ENCODE assay signal across 9 cellular contexts in genomic region chr12:54000105-54000773, GRCh38. TPM values are rescaled to one million over a fixed set of nuclear protein-coding genes. Genes with fewer than 3 reads are reported as not detected.
DNase-seq lines count a peak whose midpoint lies in the region; ATAC-seq and TF ChIP-seq lines count a peak whose summit lies in the region.
"Had no signal": no experiment of that assay in that cellular context is flagged by ENCODE, and none has a peak within 500 bp of the region (broad histone marks: within the 10 kb centered on the region; RNA-seq: fewer than 3 reads in every experiment).

Gene HOXC9 (plus strand): TSS chr12:54000161. CDS start chr12:54000189, 28 bp downstream.

- no peak within 1 kb of the TSS for H2AK5ac ChIP-seq in H9 (ENCODE audit: insufficient read length, low read length)
- no peak within 1 kb of the TSS for H2AK5ac ChIP-seq in mesendoderm (ENCODE audit: low read length)

- no peak within 1 kb of the TSS for H2AFZ ChIP-seq in H9 (ENCODE audit: low read length)

- H2BK120ac ChIP-seq in H9 (ENCODE audit: low read depth, low read length, poor library complexity, severe bottlenecking): no peak within 1 kb of the TSS
- H2BK120ac ChIP-seq in mesendoderm (ENCODE audit: low read depth, low read length): no peak within 1 kb of the TSS

- H4K20me1 ChIP-seq in H9 (ENCODE audit: control insufficient read depth, insufficient read depth, insufficient read length): no peaks in the 10 kb centered on the region

- H3K18ac ChIP-seq in H9 (ENCODE audit: insufficient read length, low read depth, low read length): no peak within 1 kb of the TSS
- no peak within 1 kb of the TSS for H3K18ac ChIP-seq in mesendoderm (ENCODE audit: low read length)

- no peak within 1 kb of the TSS for H3K9ac ChIP-seq in H9 (ENCODE audit: extremely low read depth, insufficient read length, low read length)
- no peak within 1 kb of the TSS for H3K9ac ChIP-seq in mesendoderm (ENCODE audit: low read length)

- H2BK5ac ChIP-seq in H9 (ENCODE audit: insufficient read length, low read length): no peak within 1 kb of the TSS
- no peak within 1 kb of the TSS for H2BK5ac ChIP-seq in mesendoderm (ENCODE audit: low read length)

- peaks cover 99% of the 10 kb centered on the region for H3K27me3 ChIP-seq in H9 (ENCODE audit: insufficient read depth, low read length)
- H3K27me3 ChIP-seq in ascending aorta: peaks cover 31% of the 10 kb centered on the region
- H3K27me3 ChIP-seq in mesendoderm (ENCODE audit: insufficient read depth, low read length, poor library complexity): peaks cover 96% of the 10 kb centered on the region

- H3K79me2 ChIP-seq in H9 (ENCODE audit: insufficient read depth, low read length): no peaks in the 10 kb centered on the region
- H3K79me2 ChIP-seq in mesendoderm (ENCODE audit: control insufficient read depth, insufficient read depth, low read length): no peaks in the 10 kb centered on the region

- TF ChIP-seq CTCF in 22Rv1 (IDR thresholded peaks at IDR 0.05) (no peak), H9 (conservative IDR thresholded peaks at IDR 0.05) (no peak), ascending aorta (IDR thresholded peaks at IDR 0.05) (no peak)

- no peak within 1 kb of the TSS for H3K4ac ChIP-seq in H9 (ENCODE audit: low read depth, low read length)
- no peak within 1 kb of the TSS for H3K4ac ChIP-seq in mesendoderm (ENCODE audit: low read depth, low read length)

- H3K36me3 ChIP-seq in ascending aorta (no peaks in the 10 kb centered on the region), mesendoderm (ENCODE audit: control insufficient read depth, insufficient read depth, low read length) (no peaks in the 10 kb centered on the region)

- H3K79me1 ChIP-seq in H9 (ENCODE audit: insufficient read depth, low read depth, low read length, poor library complexity, severe bottlenecking) (no peaks in the 10 kb centered on the region), mesendoderm (ENCODE audit: low read length) (no peaks in the 10 kb centered on the region)

- H3K56ac ChIP-seq in H9 (ENCODE audit: insufficient read length, low read depth, low read length) (no peak within 1 kb of the TSS), mesendoderm (ENCODE audit: low read length) (peak within 1 kb of the TSS; percentile 29)

- H3K9me3 ChIP-seq in H9 (ENCODE audit: control insufficient read depth, low read depth, low read length): no peaks in the 10 kb centered on the region
- H3K9me3 ChIP-seq in ascending aorta: no peaks in the 10 kb centered on the region

- H3K4me3 ChIP-seq in ascending aorta: peak within 1 kb of the TSS; percentile 61 to 62
- no peak within 1 kb of the TSS for H3K4me3 ChIP-seq in mesendoderm (ENCODE audit: low read length)

- H2BK20ac ChIP-seq in H9 (ENCODE audit: low read depth, low read length, poor library complexity, severe bottlenecking): no peak within 1 kb of the TSS

- peak within 1 kb of the TSS; percentile 86 for H3K27ac ChIP-seq in 22Rv1
- no peak within 1 kb of the TSS for H3K27ac ChIP-seq in H9 (ENCODE audit: insufficient read length, low read depth, low read length)
- no peak within 1 kb of the TSS for H3K27ac ChIP-seq in ascending aorta
- H3K27ac ChIP-seq in mesendoderm (ENCODE audit: low read depth, low read length): no peak within 1 kb of the TSS

- H3K4me1 Mint-ChIP-seq in H9: peaks cover 2 to 23% of the 10 kb centered on the region in 2 experiments; a peak in 3 of 4 replicates

- no peaks in the 10 kb centered on the region for H3K23me2 ChIP-seq in H9 (ENCODE audit: insufficient read length, low read depth, low read length, poor library complexity, severe bottlenecking)

- H3K9me3 Mint-ChIP-seq in H9: peaks cover 4 to 9% of the 10 kb centered on the region in 2 experiments; a peak in 3 of 5 replicates

- H2BK12ac ChIP-seq in H9 (ENCODE audit: insufficient read length, low read depth, low read length): no peak within 1 kb of the TSS

- H3K4me2 ChIP-seq in H9 (ENCODE audit: insufficient read depth, insufficient read length, low read length): peak within 1 kb of the TSS; percentile 26
- H3K4me2 ChIP-seq in mesendoderm (ENCODE audit: low read length): peak within 1 kb of the TSS; percentile 5

- H4K5ac ChIP-seq in H9 (ENCODE audit: insufficient read length, low read depth, low read length) (no peak within 1 kb of the TSS), mesendoderm (ENCODE audit: low read length) (no peak within 1 kb of the TSS)

- no peak for ATAC-seq in HG02759 (IDR thresholded peaks at IDR 0.05; ENCODE audit: unreplicated experiment)

- H3T11ph ChIP-seq in H9 (ENCODE audit: low read length): no peak within 1 kb of the TSS

- peak within 1 kb of the TSS; percentile 45 to 63 for H3K4me3 Mint-ChIP-seq in H9

- H3K36me3 Mint-ChIP-seq in H9 (ENCODE audit: insufficient read depth in 1 of 3, low read depth in 3 of 3): no peaks in the 10 kb centered on the region

- no peak within 1 kb of the TSS for H3K27ac Mint-ChIP-seq in H9

- intact Hi-C loops in ascending aorta (cut with DNase I) (no loop called here), posterior cingulate gyrus (cut with DNase I) (no loop called here)

- H3K14ac ChIP-seq in H9 (ENCODE audit: insufficient read depth, low read length): no peak within 1 kb of the TSS

- DNase-seq in H9 (no peak), ascending aorta (ENCODE audit: low spot score in 2 of 2) (no peak), mesendoderm (no peak), posterior cingulate gyrus (no peak), activated gamma-delta T cell treated with Interleukin-2 at 50 U/mL for 16 hours (no peak), GDM1 (lab: John Stamatoyannopoulos, UW) (no peak)
- DNase-seq: caudate nucleus had no signal

- peaks cover 100% of the 10 kb centered on the region for H3K27me3 Mint-ChIP-seq in H9 (ENCODE audit: low read depth)

- H4K91ac ChIP-seq in H9 (ENCODE audit: insufficient read length, low read depth, low read length): no peak within 1 kb of the TSS

- H4K8ac ChIP-seq in H9 (replicated peaks; ENCODE audit: insufficient read length, low read depth, low read length) (no peak within 1 kb of the TSS), mesendoderm (ENCODE audit: low read depth, low read length) (no peak within 1 kb of the TSS)

- H3K23ac ChIP-seq in H9 (ENCODE audit: insufficient read length, low read depth, low read length): no peak within 1 kb of the TSS
- no peak within 1 kb of the TSS for H3K23ac ChIP-seq in mesendoderm (ENCODE audit: low read length)

- WGBS in H9 (ENCODE audit: extremely low coverage, insufficient read length, low lambda C conversion rate): no CpG with 5 or more reads among the region's 73 CpGs
- WGBS in mesendoderm (ENCODE audit: extremely low coverage, insufficient coverage, low lambda C conversion rate): no CpG with 5 or more reads among the region's 73 CpGs

- H3K4me1 ChIP-seq in H9 (ENCODE audit: insufficient read depth, low read length) (no peaks in the 10 kb centered on the region), ascending aorta (peaks cover 0 to 12% of the 10 kb centered on the region in 2 donors), mesendoderm (ENCODE audit: control insufficient read depth, low read depth, low read length) (no peaks in the 10 kb centered on the region)

- H2BK15ac ChIP-seq in H9 (ENCODE audit: low read depth, low read length) (no peak within 1 kb of the TSS), mesendoderm (replicated peaks; ENCODE audit: low read depth) (no peak within 1 kb of the TSS)

RNA-seq across cellular contexts. Expression of gene HOXC9, which starts in this region (rescaled TPM):
- total RNA-seq in H9 (2021) (not detected in 2 replicates), ascending aorta (1.2 TPM)
- not detected for polyA plus RNA-seq in mesendoderm (2013, experiment 1 of 2)
- not detected for polyA plus RNA-seq in mesendoderm (2013, experiment 2 of 2)
